1 cellular context compared by ENCODE assay signal in the genomic region with DNA sequence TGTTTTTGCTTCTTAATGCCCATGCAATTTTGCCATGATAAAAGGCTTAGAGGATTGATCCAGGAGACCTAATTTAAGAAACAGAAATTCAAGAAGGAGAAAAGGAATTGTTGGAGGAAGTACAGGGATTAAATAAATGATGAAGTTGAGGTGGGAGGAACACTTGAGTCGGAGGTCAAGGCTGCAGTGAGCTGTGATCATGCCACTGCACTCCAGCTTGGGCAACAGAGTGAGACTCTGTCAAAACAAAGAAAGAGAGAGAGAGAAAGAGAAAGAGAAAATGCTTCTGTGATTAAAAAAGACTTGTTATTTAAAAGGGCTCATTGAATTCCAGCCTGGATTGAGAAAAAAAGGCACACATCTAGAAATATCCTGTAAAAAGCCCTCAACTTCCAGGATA.
A peak's percentile ranks its signal among the peaks of the same experiment; 100 is the strongest.
TF ChIP-seq lines count a peak whose summit lies in the region.

No MANE protein-coding gene starts in this region.

TF ChIP-seq in HepG2, 621 proteins besides CTCF, POLR2A, EP300 and RAD21:
- TF ChIP-seq, protein P1, sequence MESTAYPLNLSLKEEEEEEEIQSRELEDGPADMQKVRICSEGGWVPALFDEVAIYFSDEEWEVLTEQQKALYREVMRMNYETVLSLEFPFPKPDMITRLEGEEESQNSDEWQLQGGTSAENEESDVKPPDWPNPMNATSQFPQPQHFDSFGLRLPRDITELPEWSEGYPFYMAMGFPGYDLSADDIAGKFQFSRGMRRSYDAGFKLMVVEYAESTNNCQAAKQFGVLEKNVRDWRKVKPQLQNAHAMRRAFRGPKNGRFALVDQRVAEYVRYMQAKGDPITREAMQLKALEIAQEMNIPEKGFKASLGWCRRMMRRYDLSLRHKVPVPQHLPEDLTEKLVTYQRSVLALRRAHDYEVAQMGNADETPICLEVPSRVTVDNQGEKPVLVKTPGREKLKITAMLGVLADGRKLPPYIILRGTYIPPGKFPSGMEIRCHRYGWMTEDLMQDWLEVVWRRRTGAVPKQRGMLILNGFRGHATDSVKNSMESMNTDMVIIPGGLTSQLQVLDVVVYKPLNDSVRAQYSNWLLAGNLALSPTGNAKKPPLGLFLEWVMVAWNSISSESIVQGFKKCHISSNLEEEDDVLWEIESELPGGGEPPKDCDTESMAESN (CRISPR knock-in tag; conservative IDR thresholded peaks at IDR 0.05) = no peak
- no peak for TF ChIP-seq ZNF335 (CRISPR knock-in tag; IDR thresholded peaks at IDR 0.05)
- no peak for TF ChIP-seq ZNF567 (CRISPR knock-in tag; IDR thresholded peaks at IDR 0.05; ENCODE audit: borderline replicate concordance)
- peak in 1 of 2 experiments; percentile 42; a peak in 1 of 4 replicates for TF ChIP-seq NR2F1 (CRISPR knock-in tag; IDR thresholded peaks at IDR 0.05)
- peak; percentile 21; the same call in 1 of the 2 replicates for TF ChIP-seq NR2F6 (IDR thresholded peaks at IDR 0.05)
- 0 out of 2 replicates have a peak, but pooled peaks have one; percentile 23 for TF ChIP-seq NR2F6 (CRISPR knock-in tag; IDR thresholded peaks at IDR 0.05)
